In the genomic region with DNA sequence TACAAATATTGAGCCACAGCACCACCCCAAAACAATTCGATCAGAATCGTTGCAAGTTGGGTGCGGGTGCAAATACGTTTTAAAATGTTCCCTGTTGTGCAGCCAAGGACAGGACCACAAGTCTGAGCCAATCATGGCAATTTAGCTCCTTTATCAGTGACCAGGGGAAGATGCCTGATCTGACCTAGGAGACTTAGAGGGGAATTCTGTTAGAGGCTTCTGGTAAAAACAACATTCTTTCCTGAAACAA, we compare ENCODE assay signal across 8 cellular contexts. TPM values are rescaled to one million over a fixed set of nuclear protein-coding genes. Genes with fewer than 3 reads are reported as not detected.
A peak's percentile ranks its signal among the peaks of the same experiment; 100 is the strongest.
DNase-seq lines count a peak whose midpoint lies in the region; ATAC-seq and TF ChIP-seq lines count a peak whose summit lies in the region.

No MANE protein-coding gene starts in this region.

- H3K4me2 ChIP-seq in SK-N-SH, result peak overlapping the region; percentile 83

- DNase-seq in SK-N-SH (peak; percentile 29), sigmoid colon (no peak), GM20000 (ENCODE audit: low spot score) (no peak), foreskin melanocyte (no peak)
- DNase-seq in activated effector memory CD4-positive, alpha-beta T cell treated with Interleukin-2 at 50 U/mL for 16 hours, result no peak

- POLR2A ChIA-PET in SK-N-SH (lab: Yijun Ruan, JAX), result interaction anchor here (1.1 to 1.6 kb wide), 2 partner anchors 38 to 166 kb away, joined by 4 to 7 read pairs; partner anchors contain the start of gene PHF3

- WGBS in SK-N-SH (ENCODE audit: low lambda C conversion rate), result 0% methylated on average over 4 of the region's 4 CpGs
- WGBS in gastroesophageal sphincter (ENCODE audit: low coverage in 1 of 2), 2 donors, result 0 to 4% methylated on average over 4 of the region's 4 CpGs
- 2 to 10% methylated on average over 4 of the region's 4 CpGs for WGBS in sigmoid colon, 2 donors

- CTCF ChIA-PET in SK-N-SH (lab: Yijun Ruan, JAX), result interaction anchor here (0.5 to 2.8 kb wide), 38 partner anchors 9 to 246 kb away, joined by 3 to 26 read pairs (median 5); partner anchors contain the start of gene PHF3

- H3K4me1 ChIP-seq in SK-N-SH (ENCODE audit: control insufficient read depth in 1 of 2, insufficient read depth in 2 of 2, low read depth in 1 of 2, low read length in 1 of 2) (no peaks in the 10 kb centered on the region; a peak in 1 of 4 replicates), gastroesophageal sphincter (peaks cover 0 to 15% (median 0%) of the 10 kb centered on the region in 3 donors), sigmoid colon (peaks cover 0 to 7% (median 5%) of the 10 kb centered on the region in 4 donors)

- H4K20me1 ChIP-seq in SK-N-SH (ENCODE audit: insufficient read depth), result no peaks in the 10 kb centered on the region

- no peaks in the 10 kb centered on the region for H3K9me2 ChIP-seq in SK-N-SH

- H3K36me3 ChIP-seq in SK-N-SH (replicated peaks in 1 of 2; ENCODE audit: control insufficient read depth in 1 of 2, insufficient read depth in 2 of 2, low read length in 1 of 2), result no peaks in the 10 kb centered on the region
- no peaks in the 10 kb centered on the region for H3K36me3 ChIP-seq in gastroesophageal sphincter
- no peaks in the 10 kb centered on the region for H3K36me3 ChIP-seq in sigmoid colon

- ATAC-seq in GM18502 (IDR thresholded peaks at IDR 0.05; ENCODE audit: poor library complexity, unreplicated experiment) (peak; percentile 11), HG02571 (IDR thresholded peaks at IDR 0.05; ENCODE audit: unreplicated experiment) (peak; percentile 26), gastroesophageal sphincter (no peak)

- no peak for TF ChIP-seq EP300 in SK-N-SH (IDR thresholded peaks at IDR 0.05; ENCODE audit: borderline replicate concordance in 1 of 2, low read depth in 1 of 2, low read length in 1 of 2)
- no peak for TF ChIP-seq EP300 in gastroesophageal sphincter (IDR thresholded peaks at IDR 0.05)
- TF ChIP-seq EP300 in sigmoid colon (IDR thresholded peaks at IDR 0.05), result no peak

- H2AFZ ChIP-seq in SK-N-SH (ENCODE audit: low read depth), result peak overlapping the region; percentile 98

- intact Hi-C loops in sigmoid colon (cut with DNase I), result loop anchor here (1.0 kb wide), 2 partner anchors 38 to 166 kb away; no protein-coding TSS in a partner anchor

- TF ChIP-seq RAD21 in SK-N-SH (IDR thresholded peaks at IDR 0.05; ENCODE audit: low read length), result no peak

- no peaks in the 10 kb centered on the region for H3F3A ChIP-seq in SK-N-SH (replicated peaks; ENCODE audit: insufficient read depth)

- peak overlapping the region; percentile 67 to 77 for H3K4me3 ChIP-seq in SK-N-SH (ENCODE audit: low read depth in 2 of 2, low read length in 1 of 2)
- H3K4me3 ChIP-seq in gastroesophageal sphincter, result peak overlapping the region; percentile 23 to 51
- H3K4me3 ChIP-seq in sigmoid colon, result peak overlapping the region; percentile 27 to 47 (median 40)

- TF ChIP-seq POLR2A in gastroesophageal sphincter (IDR thresholded peaks at IDR 0.05) (no peak), sigmoid colon (IDR thresholded peaks at IDR 0.05) (no peak)

- H3K79me2 ChIP-seq in SK-N-SH (ENCODE audit: insufficient read depth), result no peaks in the 10 kb centered on the region

- H3K27ac ChIP-seq in SK-N-SH (ENCODE audit: low read depth in 2 of 2, low read length in 1 of 2), result peak overlapping the region in 1 of 2 experiments; percentile 76; a peak in 1 of 4 replicates
- no peak overlapping the region for H3K27ac ChIP-seq in gastroesophageal sphincter
- H3K27ac ChIP-seq in sigmoid colon, result no peak overlapping the region

- TF ChIP-seq CTCF in SK-N-SH (IDR thresholded peaks at IDR 0.05), result no peak
- TF ChIP-seq CTCF in gastroesophageal sphincter (IDR thresholded peaks at IDR 0.05), result no peak
- no peak for TF ChIP-seq CTCF in sigmoid colon (IDR thresholded peaks at IDR 0.05)
- TF ChIP-seq CTCF in GM20000 (IDR thresholded peaks at IDR 0.05; ENCODE audit: extremely low read depth, missing control alignments), result no peak

- peak overlapping the region; percentile 22; the same call in 1 of the 2 replicates for H3K9ac ChIP-seq in SK-N-SH

- H3K27me3 ChIP-seq in SK-N-SH (ENCODE audit: insufficient read depth) (no peaks in the 10 kb centered on the region), gastroesophageal sphincter (no peaks in the 10 kb centered on the region), sigmoid colon (no peaks in the 10 kb centered on the region)

- no peaks in the 10 kb centered on the region for H3K9me3 ChIP-seq in SK-N-SH
- no peaks in the 10 kb centered on the region for H3K9me3 ChIP-seq in gastroesophageal sphincter
- H3K9me3 ChIP-seq in sigmoid colon, result no peaks in the 10 kb centered on the region

TF ChIP-seq in SK-N-SH, 30 proteins besides CTCF, POLR2A, EP300 and RAD21:
- TF ChIP-seq FOSL2 (IDR thresholded peaks at IDR 0.05; ENCODE audit: borderline replicate concordance, low read depth), result no peak
- TF ChIP-seq, protein P1, sequence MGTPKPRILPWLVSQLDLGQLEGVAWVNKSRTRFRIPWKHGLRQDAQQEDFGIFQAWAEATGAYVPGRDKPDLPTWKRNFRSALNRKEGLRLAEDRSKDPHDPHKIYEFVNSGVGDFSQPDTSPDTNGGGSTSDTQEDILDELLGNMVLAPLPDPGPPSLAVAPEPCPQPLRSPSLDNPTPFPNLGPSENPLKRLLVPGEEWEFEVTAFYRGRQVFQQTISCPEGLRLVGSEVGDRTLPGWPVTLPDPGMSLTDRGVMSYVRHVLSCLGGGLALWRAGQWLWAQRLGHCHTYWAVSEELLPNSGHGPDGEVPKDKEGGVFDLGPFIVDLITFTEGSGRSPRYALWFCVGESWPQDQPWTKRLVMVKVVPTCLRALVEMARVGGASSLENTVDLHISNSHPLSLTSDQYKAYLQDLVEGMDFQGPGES (IDR thresholded peaks at IDR 0.05; ENCODE audit: low read depth, low read length), result no peak
- no peak for TF ChIP-seq USF2 (IDR thresholded peaks at IDR 0.05; ENCODE audit: borderline replicate concordance, low read depth, low read length)
- TF ChIP-seq TEAD4 (IDR thresholded peaks at IDR 0.05; ENCODE audit: borderline replicate concordance, insufficient read depth), result no peak
- no peak for TF ChIP-seq MXI1 (IDR thresholded peaks at IDR 0.05; ENCODE audit: low read depth, low read length)
- no peak for TF ChIP-seq GATA2 (CRISPR knock-in tag; IDR thresholded peaks at IDR 0.05)
- no peak for TF ChIP-seq RCOR1 (IDR thresholded peaks at IDR 0.05; ENCODE audit: low read length)
- TF ChIP-seq JUND (IDR thresholded peaks at IDR 0.05), result no peak
- TF ChIP-seq, protein P2, sequence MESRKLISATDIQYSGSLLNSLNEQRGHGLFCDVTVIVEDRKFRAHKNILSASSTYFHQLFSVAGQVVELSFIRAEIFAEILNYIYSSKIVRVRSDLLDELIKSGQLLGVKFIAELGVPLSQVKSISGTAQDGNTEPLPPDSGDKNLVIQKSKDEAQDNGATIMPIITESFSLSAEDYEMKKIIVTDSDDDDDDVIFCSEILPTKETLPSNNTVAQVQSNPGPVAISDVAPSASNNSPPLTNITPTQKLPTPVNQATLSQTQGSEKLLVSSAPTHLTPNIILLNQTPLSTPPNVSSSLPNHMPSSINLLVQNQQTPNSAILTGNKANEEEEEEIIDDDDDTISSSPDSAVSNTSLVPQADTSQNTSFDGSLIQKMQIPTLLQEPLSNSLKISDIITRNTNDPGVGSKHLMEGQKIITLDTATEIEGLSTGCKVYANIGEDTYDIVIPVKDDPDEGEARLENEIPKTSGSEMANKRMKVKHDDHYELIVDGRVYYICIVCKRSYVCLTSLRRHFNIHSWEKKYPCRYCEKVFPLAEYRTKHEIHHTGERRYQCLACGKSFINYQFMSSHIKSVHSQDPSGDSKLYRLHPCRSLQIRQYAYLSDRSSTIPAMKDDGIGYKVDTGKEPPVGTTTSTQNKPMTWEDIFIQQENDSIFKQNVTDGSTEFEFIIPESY (IDR thresholded peaks at IDR 0.05; ENCODE audit: borderline replicate concordance, low read depth), result no peak
- no peak for TF ChIP-seq FOXM1 (IDR thresholded peaks at IDR 0.05; ENCODE audit: low read depth)
- TF ChIP-seq NFIC (IDR thresholded peaks at IDR 0.05; ENCODE audit: borderline replicate concordance), result no peak
- no peak for TF ChIP-seq POLR2AphosphoS5 (IDR thresholded peaks at IDR 0.05; ENCODE audit: low read depth, low read length)
- TF ChIP-seq FOXJ3 (CRISPR knock-in tag; IDR thresholded peaks at IDR 0.05), result no peak
- TF ChIP-seq YY1 (IDR thresholded peaks at IDR 0.05; ENCODE audit: low read depth), result no peak
- TF ChIP-seq, protein P3, sequence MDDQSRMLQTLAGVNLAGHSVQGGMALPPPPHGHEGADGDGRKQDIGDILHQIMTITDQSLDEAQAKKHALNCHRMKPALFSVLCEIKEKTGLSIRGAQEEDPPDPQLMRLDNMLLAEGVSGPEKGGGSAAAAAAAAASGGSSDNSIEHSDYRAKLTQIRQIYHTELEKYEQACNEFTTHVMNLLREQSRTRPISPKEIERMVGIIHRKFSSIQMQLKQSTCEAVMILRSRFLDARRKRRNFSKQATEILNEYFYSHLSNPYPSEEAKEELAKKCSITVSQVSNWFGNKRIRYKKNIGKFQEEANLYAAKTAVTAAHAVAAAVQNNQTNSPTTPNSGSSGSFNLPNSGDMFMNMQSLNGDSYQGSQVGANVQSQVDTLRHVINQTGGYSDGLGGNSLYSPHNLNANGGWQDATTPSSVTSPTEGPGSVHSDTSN (IDR thresholded peaks at IDR 0.05), result no peak
TF ChIP-seq in SK-N-SH: peak in this region for 0.

RNA-seq across cellular contexts. Expression of gene PTP4A1, which starts 25.6 kb away (rescaled TPM):
- polyA plus RNA-seq in SK-N-SH (2012; rRNA removed) (10.7 and 12.5 TPM in 2 replicates), sigmoid colon (100 to 1,000 TPM in 1 of 3 donors, 10 to 100 TPM in 2; 39.5 to 173 (median 63.1) TPM)
- polyA plus RNA-seq in SK-N-SH (2012; cell fraction: cytosol; rRNA removed), result 46.2 and 57.3 TPM in 2 replicates
- polyA plus RNA-seq in SK-N-SH (2012; cell fraction: nucleus; rRNA removed), result 1.4 and 13.6 TPM in 2 replicates
- total RNA-seq in gastroesophageal sphincter (10 to 100 TPM; 27.7 to 54.5 (median 39.7) TPM), sigmoid colon (10 to 100 TPM; 21.4 to 56.6 (median 42.2) TPM)

RNA-seq across cellular contexts. Expression of gene PHF3, which starts 37.7 kb away (rescaled TPM):
- polyA plus RNA-seq in SK-N-SH (2012; rRNA removed), result 4.4 and 5.3 TPM in 2 replicates
- 5.6 and 7.2 TPM in 2 replicates for polyA plus RNA-seq in SK-N-SH (2012; cell fraction: cytosol; rRNA removed)
- 4.7 and 8.8 TPM in 2 replicates for polyA plus RNA-seq in SK-N-SH (2012; cell fraction: nucleus; rRNA removed)
- total RNA-seq in gastroesophageal sphincter, result 10 to 100 TPM; 60.0 to 98.1 (median 79.8) TPM
- 10 to 100 TPM; 59.6 to 80.5 (median 77.4) TPM for total RNA-seq in sigmoid colon
- polyA plus RNA-seq in sigmoid colon, result 10 to 100 TPM in 2 of 3 donors, 1 to 10 TPM in 1; 9.7 to 15.8 (median 12.0) TPM
